8 cellular contexts compared by ENCODE assay signal in genomic region chr11:47848636-47849155, GRCh38.
A peak's percentile ranks its signal among the peaks of the same experiment; 100 is the strongest.
DNase-seq lines count a peak whose midpoint lies in the region; ATAC-seq and TF ChIP-seq lines count a peak whose summit lies in the region.

No MANE protein-coding gene starts in this region.

- H3K9me3 ChIP-seq in WERI-Rb-1 (ENCODE audit: severe bottlenecking) (no peaks in the 10 kb centered on the region), iPS-15b (ENCODE audit: control insufficient read depth, insufficient read depth, low read length) (no peaks in the 10 kb centered on the region)

- TF ChIP-seq CTCF in C4-2B (conservative IDR thresholded peaks at IDR 0.05) (no peak), WERI-Rb-1 (IDR thresholded peaks at IDR 0.05; ENCODE audit: low read depth, low read length) (peak; percentile 13; the same call in 1 of the 2 replicates)

- H3K27ac ChIP-seq in C4-2B (peak overlapping the region; percentile 92), WERI-Rb-1 (peak overlapping the region; percentile 98)

- peaks cover 7% of the 10 kb centered on the region for H3K4me1 ChIP-seq in iPS-15b (ENCODE audit: control insufficient read depth, insufficient read depth, low read length)

- peaks cover 18 to 20% of the 10 kb centered on the region in 2 donors for H3K36me3 Mint-ChIP-seq in stimulated activated naive B cell treated with anti-CD40 and anti-IgM and Interleukin-4, amounts not matched to agents 10 μg/mL and 1 μg/mL and 100 μg/mL, for 72 hours

- H3K27me3 ChIP-seq in WERI-Rb-1 (ENCODE audit: insufficient read depth, low read depth, severe bottlenecking), result no peaks in the 10 kb centered on the region
- H3K27me3 ChIP-seq in iPS-15b (ENCODE audit: control insufficient read depth, insufficient read depth, low read length), result no peaks in the 10 kb centered on the region

- H3K4me3 ChIP-seq in WERI-Rb-1 (ENCODE audit: low read depth, low read length) (peak overlapping the region; percentile 75), iPS-15b (ENCODE audit: low read depth, low read length) (peak overlapping the region; percentile 97)

- H3K9ac ChIP-seq in iPS-15b (ENCODE audit: low read depth, low read length), result peak overlapping the region; percentile 93

- H3K36me3 ChIP-seq in WERI-Rb-1, result peaks cover 47% of the 10 kb centered on the region
- H3K36me3 ChIP-seq in iPS-15b (ENCODE audit: control insufficient read depth, insufficient read depth, low read length), result peaks cover 8% of the 10 kb centered on the region

- peaks cover 35 to 68% of the 10 kb centered on the region in 2 donors for H3K4me1 Mint-ChIP-seq in stimulated activated naive B cell treated with anti-CD40 and anti-IgM and Interleukin-4, amounts not matched to agents 10 μg/mL and 1 μg/mL and 100 μg/mL, for 72 hours

- ATAC-seq in GM21737 (IDR thresholded peaks at IDR 0.05; ENCODE audit: unreplicated experiment) (peak; percentile 0), GM18861 (IDR thresholded peaks at IDR 0.05; ENCODE audit: unreplicated experiment) (no peak)
- ATAC-seq in stimulated activated naive B cell treated with anti-CD40 and anti-IgM and Interleukin-4, amounts not matched to agents 10 μg/mL and 1 μg/mL and 100 μg/mL, for 72 hours (replicated peaks), result peak; percentile 14

- DNase-seq in WERI-Rb-1 (no peak), NCI-H69 (lab: John Stamatoyannopoulos, UW) (no peak), middle frontal gyrus (ENCODE audit: extremely low spot score, low spot score) (no peak)
- no peak for DNase-seq in stimulated activated naive B cell treated with anti-CD40 and anti-IgM and Interleukin-4, amounts not matched to agents 10 μg/mL and 1 μg/mL and 100 μg/mL, for 72 hours

- H3K4me3 Mint-ChIP-seq in stimulated activated naive B cell treated with anti-CD40 and anti-IgM and Interleukin-4, amounts not matched to agents 10 μg/mL and 1 μg/mL and 100 μg/mL, for 72 hours, result peak overlapping the region; percentile 99

- no peaks in the 10 kb centered on the region for H3K27me3 Mint-ChIP-seq in stimulated activated naive B cell treated with anti-CD40 and anti-IgM and Interleukin-4, amounts not matched to agents 10 μg/mL and 1 μg/mL and 100 μg/mL, for 72 hours

- no peaks in the 10 kb centered on the region for H3K9me3 Mint-ChIP-seq in stimulated activated naive B cell treated with anti-CD40 and anti-IgM and Interleukin-4, amounts not matched to agents 10 μg/mL and 1 μg/mL and 100 μg/mL, for 72 hours

- H3K27ac Mint-ChIP-seq in stimulated activated naive B cell treated with anti-CD40 and anti-IgM and Interleukin-4, amounts not matched to agents 10 μg/mL and 1 μg/mL and 100 μg/mL, for 72 hours, result peak overlapping the region; percentile 100
